ENCODE assay signal across 20 cellular contexts in genomic region chr15:67506775-67507747, GRCh38. TPM values are rescaled to one million over a fixed set of nuclear protein-coding genes. Genes with fewer than 3 reads are reported as not detected.
DNase-seq lines count a peak whose midpoint lies in the region; ATAC-seq, FAIRE-seq and TF ChIP-seq lines count a peak whose summit lies in the region.
"Had no signal": no experiment of that assay in that cellular context is flagged by ENCODE, and none has a peak within 500 bp of the region (broad histone marks: within the 10 kb centered on the region; RNA-seq: fewer than 3 reads in every experiment).

No MANE protein-coding gene starts in this region.

- H3K36me3 ChIP-seq in GM12878 (ENCODE audit: control insufficient read depth in 2 of 2, insufficient read depth in 2 of 2, low read length in 1 of 2) (no peaks in the 10 kb centered on the region), HepG2 (replicated peaks in 1 of 2; ENCODE audit: control insufficient read depth in 1 of 2, insufficient read depth in 2 of 2, low read length in 2 of 2) (peaks cover 0 to 1% of the 10 kb centered on the region in 2 experiments; a peak in 1 of 5 replicates)
- H3K36me3 ChIP-seq: tibial nerve had no signal

- SMC1A ChIA-PET in GM12878 (lab: Charles Lee; ENCODE audit: uncharacterized antibody, unreplicated experiment) = interaction anchor here (0.7 to 2.0 kb wide), 11 partner anchors 9 to 329 kb away, joined by 3 to 8 read pairs (median 3); partner anchors contain the start of gene C15orf61

- no peak for TF ChIP-seq RAD21 in GM12878 (IDR thresholded peaks at IDR 0.05; ENCODE audit: insufficient read depth, low read depth, low read length)
- no peak for TF ChIP-seq RAD21 in HepG2 (CRISPR knock-in tag; IDR thresholded peaks at IDR 0.05)

- H3K4me3 ChIP-seq in GM12878 (no peak overlapping the region), HepG2 (replicated peaks in 1 of 3; ENCODE audit: insufficient read depth in 1 of 3, low read depth in 2 of 3, low read length in 3 of 3) (no peak overlapping the region)
- H3K4me3 ChIP-seq: BLaER1, hepatocyte, tibial nerve had no signal

- POLR2A ChIA-PET in GM12878 (lab: Charles Lee) = interaction anchor here (1.0 kb wide), 1 partner anchor 14 kb away, joined by 4 read pairs; no protein-coding TSS in a partner anchor
- POLR2A ChIA-PET in HepG2 (lab: Yijun Ruan, JAX) = interaction anchor here (1.4 kb wide), 1 partner anchor 14 kb away, joined by 4 read pairs; the partner anchor contains the start of gene C15orf61

- H3K9me3 ChIP-seq in GM12878 (replicated peaks; ENCODE audit: control insufficient read depth, insufficient read depth, low read length) = no peaks in the 10 kb centered on the region
- H3K9me3 ChIP-seq in HepG2 (ENCODE audit: low read length) = no peaks in the 10 kb centered on the region
- H3K9me3 ChIP-seq: BLaER1, tibial nerve had no signal

- no peak overlapping the region for H3K27ac ChIP-seq in GM12878 (ENCODE audit: control insufficient read depth, insufficient read depth)
- H3K27ac ChIP-seq in HepG2 (ENCODE audit: extremely low read length, insufficient read depth, low read length) = no peak overlapping the region
- H3K27ac ChIP-seq: BLaER1, hepatocyte had no signal

- WGBS in GM12878 (ENCODE audit: insufficient coverage, insufficient replicate concordance, low lambda C conversion rate, missing lambda C conversion rate) = 90% methylated on average over 11 of the region's 11 CpGs
- 93% methylated on average over 11 of the region's 11 CpGs for WGBS in HepG2 (ENCODE audit: low lambda C conversion rate)

- H2AFZ ChIP-seq in GM12878 (ENCODE audit: control insufficient read depth, low read depth, low read length) (no peak overlapping the region), HepG2 (ENCODE audit: low read length) (no peak overlapping the region)
- H2AFZ ChIP-seq: hepatocyte had no signal

- FAIRE-seq in GM12878 (lab: Jason Lieb, UNC) (no peak), HepG2 (lab: Jason Lieb, UNC) (no peak), urothelium cell line (lab: Jason Lieb, UNC) (no peak)
- FAIRE-seq: kidney had no signal

- DNase-seq in GM03348 (ENCODE audit: low spot score) (peak; percentile 44), Kasumi-1 (lab: John Stamatoyannopoulos, UW) (peak; percentile 12 to 50), GM12878 (ENCODE audit: low read depth, low spot score) (no peak), HepG2 (ENCODE audit: low spot score) (no peak), cortex of kidney (lab: John Stamatoyannopoulos, UW) (no peak), GOT3 (lab: John Stamatoyannopoulos, UW) (no peak), urothelium cell line (ENCODE audit: low spot score) (no peak)
- DNase-seq: activated naive CD4-positive, alpha-beta T cell treated with Interleukin-2 at 50 U/mL for 16 hours; activated T-cell treated with anti-CD3 and anti-CD28 coated beads for 4 hours; DMS 273 treated with DMSO at 0.1 percent for 48 hours; kidney; NCI-H2029 treated with DMSO at 0.1 percent for 48 hours; nephron progenitor cell; stimulated activated CD4-positive, alpha-beta T cell treated with anti-CD3 and anti-CD28 coated beads, Interleukin-12 subunit alpha, Interleukin-12 subunit beta, amount 100 ng/mL, for 4 hours; SW 1271 had no signal

- intact Hi-C loops in GM12878 (cut with micrococcal nuclease; ENCODE audit: unreplicated experiment) (no loop called here), HepG2 (cut with micrococcal nuclease; ENCODE audit: unreplicated experiment) (no loop called here)

- in situ Hi-C loops in GM12878 (cut with MboI) (no loop called here), HepG2 (cut with HindIII; ENCODE audit: extremely low pct_ligation_motif_present, low pct_unique_long_range_greater_than_20kb) (no loop called here)

- no peak overlapping the region for H3K9ac ChIP-seq in GM12878 (ENCODE audit: control insufficient read depth, insufficient read depth, low read length)
- no peak overlapping the region for H3K9ac ChIP-seq in HepG2 (ENCODE audit: insufficient read depth, low read depth, low read length)
- H3K9ac ChIP-seq: BLaER1 had no signal

- H3K79me2 ChIP-seq in GM12878 (ENCODE audit: control insufficient read depth, insufficient read depth, low read length) (no peaks in the 10 kb centered on the region), HepG2 (ENCODE audit: insufficient read depth, low read length) (no peaks in the 10 kb centered on the region)
- H3K79me2 ChIP-seq: hepatocyte had no signal

- CTCF ChIA-PET in GM12878 (lab: Yijun Ruan, JAX) = interaction anchor here (0.8 to 1.8 kb wide), 8 partner anchors 8 to 331 kb away, joined by 3 to 7 read pairs (median 4); partner anchors contain the start of gene C15orf61
- CTCF ChIA-PET in HepG2 (lab: Yijun Ruan, JAX; ENCODE audit: low intra/inter-chr PET ratio, low total read pairs) = no interaction called here

- TF ChIP-seq EP300 in GM12878 (IDR thresholded peaks at IDR 0.05; ENCODE audit: borderline replicate concordance in 1 of 2, control insufficient read depth in 1 of 2, low read depth in 2 of 2, low read length in 2 of 2) (no peak), HepG2 (IDR thresholded peaks at IDR 0.05; ENCODE audit: low read depth in 2 of 2, low read length in 2 of 2) (no peak), HepG2 (CRISPR knock-in tag; IDR thresholded peaks at IDR 0.05; ENCODE audit: borderline replicate concordance) (no peak)

- BruUV-seq in GM12878 (replicated peaks; lab: Mats Ljungman, UMichigan) = no TSS peak
- BruUV-seq in HepG2 (replicated peaks; lab: Mats Ljungman, UMichigan) = no TSS peak

- no peak for TF ChIP-seq CTCF in GM12878 (IDR thresholded peaks at IDR 0.05 in 2 of 3, conservative IDR thresholded peaks at IDR 0.05 in 1 of 3; ENCODE audit: control insufficient read depth in 2 of 3, extremely low read depth in 1 of 3, insufficient read depth in 1 of 3, low read depth in 3 of 3, low read length in 3 of 3)
- no peak for TF ChIP-seq CTCF in HepG2 (CRISPR knock-in tag; IDR thresholded peaks at IDR 0.05)

- H3K27me3 ChIP-seq in GM12878 (replicated peaks in 1 of 2; ENCODE audit: control insufficient read depth in 2 of 2, insufficient read depth in 2 of 2, low read length in 1 of 2) = no peaks in the 10 kb centered on the region
- H3K27me3 ChIP-seq in HepG2 (ENCODE audit: control insufficient read depth in 1 of 2, insufficient read depth in 2 of 2, low read length in 2 of 2) = no peaks in the 10 kb centered on the region
- H3K27me3 ChIP-seq: BLaER1, hepatocyte, tibial nerve had no signal

- RAD21 ChIA-PET in GM12878 (lab: Charles Lee; ENCODE audit: unreplicated experiment) = interaction anchor here (0.7 kb wide), 2 partner anchors 14 to 331 kb away, joined by 3 read pairs; no protein-coding TSS in a partner anchor

- ATAC-seq in GM12878 (no peak), HepG2 (no peak), GM19463 (IDR thresholded peaks at IDR 0.05; ENCODE audit: unreplicated experiment) (no peak)
- ATAC-seq: Panc1 had no signal

- no peak for TF ChIP-seq POLR2A in GM12878 (IDR thresholded peaks at IDR 0.05; ENCODE audit: low read depth, low read length)
- TF ChIP-seq POLR2A in HepG2 (IDR thresholded peaks at IDR 0.05; ENCODE audit: insufficient read depth in 1 of 2, low read depth in 2 of 2, low read length in 2 of 2) = no peak

- peaks cover 17% of the 10 kb centered on the region for H3K4me1 ChIP-seq in GM12878 (ENCODE audit: control insufficient read depth, insufficient read depth, low read length)
- H3K4me1 ChIP-seq in HepG2 (ENCODE audit: insufficient read depth, low read length) = 0 out of 2 replicates have a peak, but pooled peaks cover 5% of the 10 kb centered on the region

- H3K4me2 ChIP-seq in GM12878 (ENCODE audit: control insufficient read depth, insufficient read depth) = peak overlapping the region; percentile 18; the same call in 1 of the 2 replicates
- no peak overlapping the region for H3K4me2 ChIP-seq in HepG2 (ENCODE audit: low read depth, low read length)
- H3K4me2 ChIP-seq: hepatocyte had no signal

- no peaks in the 10 kb centered on the region for H4K20me1 ChIP-seq in GM12878 (ENCODE audit: control insufficient read depth, insufficient read depth)
- H4K20me1 ChIP-seq in HepG2 (ENCODE audit: insufficient read depth, low read length) = no peaks in the 10 kb centered on the region
- H4K20me1 ChIP-seq: BLaER1 had no signal

RNA-seq across cellular contexts. Expression of gene C15orf61, which starts 13.9 kb away (rescaled TPM):
- total RNA-seq in GM12878 (2013; cell fraction: nucleolus; rRNA removed) = 11.1 and 14.2 TPM in 2 replicates
- total RNA-seq in GM12878 (2014; rRNA removed) (5.8 and 7.5 TPM in 2 replicates), GM12878 (2014; rRNA removed; fragmentation: Illumina TruSeq; extraction: Trizol) (2.3 and 3.4 TPM in 2 replicates), GM12878 (2021) (6.2 and 7.4 TPM in 2 replicates), HepG2 (2016; rRNA removed; fragmentation: Illumina TruSeq; extraction: Trizol) (3.3 and 6.6 TPM in 2 replicates)
- polyA plus RNA-seq in GM12878 (2011; ENCODE audit: low read depth) = 0.39 TPM
- polyA plus RNA-seq in GM12878 (2011; rRNA removed) (3.6 and 6.1 TPM in 2 replicates), GM12878 (2014; fragmentation: Illumina TruSeq; extraction: Trizol) (1.7 and 3.2 TPM in 2 replicates), GM12878 (2014; fragmentation: Nextera tagmentation; extraction: Ambion mirVana) (1 to 10 TPM; 1.4 to 4.5 TPM), GM12878 (2014; rRNA removed) (4.0 and 5.2 TPM in 2 replicates), GM12878 (2016; fragmentation: Nextera tagmentation; extraction: Ambion mirVana) (1 to 10 TPM; 7.7 to 8.7 TPM), HepG2 (2011; rRNA removed) (2.1 and 2.2 TPM in 2 replicates)
- polyA plus RNA-seq in GM12878 (2011; cell fraction: cytosol; rRNA removed) = 3.0 and 4.0 TPM in 2 replicates
- polyA plus RNA-seq in GM12878 (2011; cell fraction: nucleus; rRNA removed) = 5.3 and 6.0 TPM in 2 replicates
- 2.9 and 3.7 TPM in 2 replicates for polyA plus RNA-seq in GM12878 (2012)
- 3.5 and 3.6 TPM in 2 replicates for polyA minus RNA-seq in GM12878 (2011; rRNA and poly(A)+ RNA removed)
- 1.5 and 2.1 TPM in 2 replicates for polyA minus RNA-seq in GM12878 (2011; cell fraction: cytosol; rRNA and poly(A)+ RNA removed)
- polyA minus RNA-seq in GM12878 (2011; cell fraction: nucleus; rRNA and poly(A)+ RNA removed) = 13.2 and 28.5 TPM in 2 replicates
- total RNA-seq in HepG2 (2016; cell fraction: cytosol; rRNA removed; fragmentation: Illumina TruSeq; extraction: Trizol; ENCODE audit: low read depth) = 9.3 and 10.8 TPM in 2 replicates
- total RNA-seq in HepG2 (2016; cell fraction: insoluble cytoplasmic fraction; rRNA removed; fragmentation: Illumina TruSeq; extraction: Trizol) = 5.7 and 8.0 TPM in 2 replicates
- 11.0 and 12.6 TPM in 2 replicates for total RNA-seq in HepG2 (2016; cell fraction: membrane; rRNA removed; fragmentation: Illumina TruSeq; extraction: Trizol)
- total RNA-seq in HepG2 (2016; cell fraction: nucleus; rRNA removed; fragmentation: Illumina TruSeq; extraction: Trizol) = 7.4 and 9.6 TPM in 2 replicates
- 2.0 and 3.5 TPM in 2 replicates for polyA plus RNA-seq in HepG2 (2011; cell fraction: cytosol; rRNA removed)
- 2.5 and 4.0 TPM in 2 replicates for polyA plus RNA-seq in HepG2 (2011; cell fraction: nucleus; rRNA removed)
- 3.3 and 7.5 TPM in 2 replicates for polyA plus RNA-seq in HepG2 (2012)
- polyA plus RNA-seq in HepG2 (2016; cell fraction: cytosol; fragmentation: Illumina TruSeq; extraction: Trizol; ENCODE audit: low read depth) = 16.3 and 18.5 TPM in 2 replicates
- polyA plus RNA-seq in HepG2 (2016; cell fraction: insoluble cytoplasmic fraction; fragmentation: Illumina TruSeq; extraction: Trizol; ENCODE audit: low read depth) = 4.1 and 6.7 TPM in 2 replicates
- 12.1 and 12.7 TPM in 2 replicates for polyA plus RNA-seq in HepG2 (2016; cell fraction: membrane; fragmentation: Illumina TruSeq; extraction: Trizol; ENCODE audit: low read depth)
- 8.7 and 10.8 TPM in 2 replicates for polyA plus RNA-seq in HepG2 (2016; cell fraction: nucleus; fragmentation: Illumina TruSeq; extraction: Trizol; ENCODE audit: insufficient read depth, low read depth)
- polyA minus RNA-seq in HepG2 (2011; rRNA and poly(A)+ RNA removed; ENCODE audit: low replicate concordance) = 2.5 and 4.0 TPM in 2 replicates
- polyA minus RNA-seq in HepG2 (2011; cell fraction: cytosol; rRNA and poly(A)+ RNA removed) = 1.6 and 2.4 TPM in 2 replicates
- polyA minus RNA-seq in HepG2 (2011; cell fraction: nucleus; rRNA and poly(A)+ RNA removed) = 10.1 and 14.8 TPM in 2 replicates

RNA-seq across cellular contexts. Expression of gene MAP2K5, which starts 35.4 kb away (rescaled TPM):
- 39.1 and 40.1 TPM in 2 replicates for total RNA-seq in GM12878 (2013; cell fraction: nucleolus; rRNA removed)
- 5.9 and 6.3 TPM in 2 replicates for total RNA-seq in GM12878 (2014; rRNA removed)
- total RNA-seq in GM12878 (2014; rRNA removed; fragmentation: Illumina TruSeq; extraction: Trizol) = 10.7 and 10.9 TPM in 2 replicates
- 19.3 and 19.4 TPM in 2 replicates for total RNA-seq in GM12878 (2021)
- polyA plus RNA-seq in GM12878 (2011; ENCODE audit: low read depth) = 8.7 TPM
- 5.1 and 7.0 TPM in 2 replicates for polyA plus RNA-seq in GM12878 (2011; rRNA removed)
- 2.6 and 3.7 TPM in 2 replicates for polyA plus RNA-seq in GM12878 (2011; cell fraction: cytosol; rRNA removed)
- 16.5 and 22.6 TPM in 2 replicates for polyA plus RNA-seq in GM12878 (2011; cell fraction: nucleus; rRNA removed)
- polyA plus RNA-seq in GM12878 (2012) = 12.2 and 15.8 TPM in 2 replicates
- polyA plus RNA-seq in GM12878 (2014; fragmentation: Illumina TruSeq; extraction: Trizol) = 12.5 and 13.6 TPM in 2 replicates
- 1 to 10 TPM; 1.3 to 2.0 TPM for polyA plus RNA-seq in GM12878 (2014; fragmentation: Nextera tagmentation; extraction: Ambion mirVana)
- polyA plus RNA-seq in GM12878 (2014; rRNA removed) = 8.3 and 10.2 TPM in 2 replicates
- 10 to 100 TPM; 14.6 to 16.6 TPM for polyA plus RNA-seq in GM12878 (2016; fragmentation: Nextera tagmentation; extraction: Ambion mirVana)
- 14.6 and 16.8 TPM in 2 replicates for polyA minus RNA-seq in GM12878 (2011; rRNA and poly(A)+ RNA removed)
- 3.1 and 5.3 TPM in 2 replicates for polyA minus RNA-seq in GM12878 (2011; cell fraction: cytosol; rRNA and poly(A)+ RNA removed)
- polyA minus RNA-seq in GM12878 (2011; cell fraction: nucleus; rRNA and poly(A)+ RNA removed) = 30.6 and 61.8 TPM in 2 replicates
- 4.3 and 6.3 TPM in 2 replicates for total RNA-seq in HepG2 (2016; rRNA removed; fragmentation: Illumina TruSeq; extraction: Trizol)
- total RNA-seq in HepG2 (2016; cell fraction: cytosol; rRNA removed; fragmentation: Illumina TruSeq; extraction: Trizol; ENCODE audit: low read depth) = 8.3 and 9.2 TPM in 2 replicates
- 3.3 and 5.6 TPM in 2 replicates for total RNA-seq in HepG2 (2016; cell fraction: insoluble cytoplasmic fraction; rRNA removed; fragmentation: Illumina TruSeq; extraction: Trizol)
- total RNA-seq in HepG2 (2016; cell fraction: membrane; rRNA removed; fragmentation: Illumina TruSeq; extraction: Trizol) = 5.7 and 7.1 TPM in 2 replicates
- 7.3 and 10.3 TPM in 2 replicates for total RNA-seq in HepG2 (2016; cell fraction: nucleus; rRNA removed; fragmentation: Illumina TruSeq; extraction: Trizol)
- 3.2 and 4.0 TPM in 2 replicates for polyA plus RNA-seq in HepG2 (2011; rRNA removed)
- polyA plus RNA-seq in HepG2 (2011; cell fraction: cytosol; rRNA removed) = 2.4 and 2.5 TPM in 2 replicates
- 8.1 and 8.7 TPM in 2 replicates for polyA plus RNA-seq in HepG2 (2011; cell fraction: nucleus; rRNA removed)
- 12.6 and 13.6 TPM in 2 replicates for polyA plus RNA-seq in HepG2 (2012)
- polyA plus RNA-seq in HepG2 (2016; cell fraction: cytosol; fragmentation: Illumina TruSeq; extraction: Trizol; ENCODE audit: low read depth) = 3.4 and 3.9 TPM in 2 replicates
- polyA plus RNA-seq in HepG2 (2016; cell fraction: insoluble cytoplasmic fraction; fragmentation: Illumina TruSeq; extraction: Trizol; ENCODE audit: low read depth) = 10.6 and 10.7 TPM in 2 replicates
- 7.3 TPM in 2 replicates for polyA plus RNA-seq in HepG2 (2016; cell fraction: membrane; fragmentation: Illumina TruSeq; extraction: Trizol; ENCODE audit: low read depth)
- polyA plus RNA-seq in HepG2 (2016; cell fraction: nucleus; fragmentation: Illumina TruSeq; extraction: Trizol; ENCODE audit: insufficient read depth, low read depth) = 9.9 and 12.6 TPM in 2 replicates
- polyA minus RNA-seq in HepG2 (2011; rRNA and poly(A)+ RNA removed; ENCODE audit: low replicate concordance) = 7.5 and 17.7 TPM in 2 replicates
- 4.9 and 7.3 TPM in 2 replicates for polyA minus RNA-seq in HepG2 (2011; cell fraction: cytosol; rRNA and poly(A)+ RNA removed)
- polyA minus RNA-seq in HepG2 (2011; cell fraction: nucleus; rRNA and poly(A)+ RNA removed) = 24.7 and 28.5 TPM in 2 replicates

Comparison
In these comparisons a context has a peak if more than half of its experiments do, and no peak if none do; other contexts are left out.
1. DNase-seq: peak in GM03348 (single experiment) and Kasumi-1 (2 of 2); none in GM12878 (single experiment), HepG2 (single experiment), cortex of kidney (single experiment), GOT3 (single experiment) and urothelium cell line (single experiment).